Comparison of ENCODE assay signal across 25 cellular contexts in genomic region chr14:55814064-55814463, GRCh38.
DNase-seq lines count a peak whose midpoint lies in the region; ATAC-seq, FAIRE-seq and TF ChIP-seq lines count a peak whose summit lies in the region.
"Had no signal": no experiment of that assay in that cellular context is flagged by ENCODE, and none has a peak within 500 bp of the region (broad histone marks: within the 10 kb centered on the region; RNA-seq: fewer than 3 reads in every experiment).

No MANE protein-coding gene starts in this region.

- H3K4me3 Mint-ChIP-seq in activated T-cell treated with anti-CD3 and anti-CD28 coated beads, Interleukin-2, amount 50 U/mL, for 24 hours, result no peak overlapping the region
- H3K4me3 Mint-ChIP-seq: mesothelial cell of epicardium; naive thymus-derived CD4-positive, alpha-beta T cell had no signal

- ATAC-seq in PC-3 (peak; percentile 73), HG02938 (IDR thresholded peaks at IDR 0.05; ENCODE audit: unreplicated experiment) (no peak), GM21381 (IDR thresholded peaks at IDR 0.05; ENCODE audit: unreplicated experiment) (no peak), GM18858 (IDR thresholded peaks at IDR 0.05; ENCODE audit: unreplicated experiment) (no peak)
- ATAC-seq: gastrocnemius medialis had no signal

- no peaks in the 10 kb centered on the region for H3K9me3 ChIP-seq in PC-3 (ENCODE audit: low read length)
- H3K9me3 ChIP-seq: gastrocnemius medialis, thoracic aorta had no signal

- 0 out of 2 replicates have a peak overlapping the region, but pooled peaks have one; percentile 0 for H3K4me2 ChIP-seq in PC-3 (ENCODE audit: low read length)
- H3K4me2 ChIP-seq: BLaER1 had no signal

- DNase-seq in activated T-cell treated with anti-CD3 and anti-CD28 coated beads, Interleukin-2, amount 50 U/mL, for 24 hours, result no peak
- DNase-seq in activated T-cell treated with anti-CD3 and anti-CD28 coated beads for 4 hours (no peak), PC-3 (peak; percentile 59), bronchial epithelial cell (ENCODE audit: low read depth) (peak; percentile 59), iris pigment epithelial cell (ENCODE audit: low read depth) (peak; percentile 52)
- DNase-seq: activated naive CD4-positive, alpha-beta T cell treated with Interleukin-2 at 50 U/mL for 16 hours; central memory CD4-positive, alpha-beta T cell; gastrocnemius medialis; hypothalamus; naive thymus-derived CD4-positive, alpha-beta T cell; NCI-H1105; NCI-H1930; stimulated activated CD4-positive, alpha-beta T cell treated with anti-CD3 and anti-CD28 coated beads, Interleukin-4, amount 100 ng/mL, for 1 hour; stimulated activated naive CD4-positive, alpha-beta T cell; T-helper 2 cell had no signal

- H3K27ac Mint-ChIP-seq in activated T-cell treated with anti-CD3 and anti-CD28 coated beads, Interleukin-2, amount 50 U/mL, for 24 hours, result peak overlapping the region; percentile 6
- H3K27ac Mint-ChIP-seq: mesothelial cell of epicardium had no signal

- no TSS peak for BruUV-seq in PC-3 (replicated peaks; lab: Mats Ljungman, UMichigan)

- no peak for FAIRE-seq in bronchial epithelial cell (lab: Jason Lieb, UNC)
- FAIRE-seq: GM12892 had no signal

- POLR2A ChIA-PET in PC-3 (lab: Charles Lee; ENCODE audit: unreplicated experiment), result no interaction called here

- no peaks in the 10 kb centered on the region for H4K20me1 ChIP-seq in PC-3 (ENCODE audit: low read length)
- H4K20me1 ChIP-seq: BLaER1 had no signal

- intact Hi-C loops in PC-3 (cut with micrococcal nuclease), result no loop called here

- H2AFZ ChIP-seq in PC-3 (ENCODE audit: low read length), result peak overlapping the region; percentile 44; the same call in 1 of the 2 replicates

- H3K27me3 Mint-ChIP-seq in activated T-cell treated with anti-CD3 and anti-CD28 coated beads, Interleukin-2, amount 50 U/mL, for 24 hours, result peaks cover 9% of the 10 kb centered on the region

- TF ChIP-seq CTCF in PC-3 (conservative IDR thresholded peaks at IDR 0.05; ENCODE audit: low read depth, low read length) (no peak), bronchial epithelial cell (IDR thresholded peaks at IDR 0.05; ENCODE audit: insufficient read depth, low read length, severe bottlenecking) (no peak)

- H3K4me1 Mint-ChIP-seq in activated T-cell treated with anti-CD3 and anti-CD28 coated beads, Interleukin-2, amount 50 U/mL, for 24 hours (ENCODE audit: low read depth), result peaks cover 25% of the 10 kb centered on the region
- H3K4me1 Mint-ChIP-seq: mesothelial cell of epicardium had no signal

- peaks cover 4% of the 10 kb centered on the region for H3K9me3 Mint-ChIP-seq in activated T-cell treated with anti-CD3 and anti-CD28 coated beads, Interleukin-2, amount 50 U/mL, for 24 hours

- no peak overlapping the region for H3K9ac ChIP-seq in PC-3 (ENCODE audit: low read length)
- H3K9ac ChIP-seq: BLaER1 had no signal

- no peaks in the 10 kb centered on the region for H3F3A ChIP-seq in PC-3 (ENCODE audit: low read length, unreplicated experiment)

- peaks cover 4% of the 10 kb centered on the region for H3K36me3 Mint-ChIP-seq in activated T-cell treated with anti-CD3 and anti-CD28 coated beads, Interleukin-2, amount 50 U/mL, for 24 hours (ENCODE audit: low read depth)
- H3K36me3 Mint-ChIP-seq: mesothelial cell of epicardium had no signal

- peaks cover 16% of the 10 kb centered on the region for H3K4me1 ChIP-seq in PC-3 (ENCODE audit: insufficient read depth, low read length)
- H3K4me1 ChIP-seq: BLaER1, gastrocnemius medialis had no signal

- H3K27ac ChIP-seq in PC-3 (ENCODE audit: low read length), result no peak overlapping the region
- H3K27ac ChIP-seq: BLaER1, gastrocnemius medialis, thoracic aorta, VCaP had no signal

- H3K4me3 ChIP-seq in PC-3 (ENCODE audit: low read length) (no peak overlapping the region), bronchial epithelial cell (ENCODE audit: low read depth, low read length) (no peak overlapping the region)
- H3K4me3 ChIP-seq: BLaER1, gastrocnemius medialis, HAP-1, SK-N-MC, thoracic aorta had no signal

- H3K36me3 ChIP-seq in PC-3 (ENCODE audit: low read depth, low read length) (no peaks in the 10 kb centered on the region), bronchial epithelial cell (ENCODE audit: control insufficient read depth, insufficient read depth, low read length) (no peaks in the 10 kb centered on the region)
- H3K36me3 ChIP-seq: BLaER1, gastrocnemius medialis, HAP-1, thoracic aorta had no signal

- CTCF ChIA-PET in PC-3 (lab: Charles Lee), result no interaction called here

- no peaks in the 10 kb centered on the region for H3K9me2 ChIP-seq in PC-3 (replicated peaks; ENCODE audit: low read length)

- no peaks in the 10 kb centered on the region for H3K79me2 ChIP-seq in PC-3 (ENCODE audit: low read length)

- H3K27me3 ChIP-seq in PC-3 (ENCODE audit: low read length) (no peaks in the 10 kb centered on the region), bronchial epithelial cell (ENCODE audit: control insufficient read depth, insufficient read depth, low read length) (no peaks in the 10 kb centered on the region)
- H3K27me3 ChIP-seq: BLaER1, gastrocnemius medialis had no signal

Comparison
In these comparisons a context has a peak if more than half of its experiments do, and no peak if none do; other contexts are left out.
1. DNase-seq: peak in PC-3 (single experiment), bronchial epithelial cell (single experiment) and iris pigment epithelial cell (single experiment); none in activated T-cell treated with anti-CD3 and anti-CD28 coated beads, Interleukin-2, amount 50 U/mL, for 24 hours (single experiment) and activated T-cell treated with anti-CD3 and anti-CD28 coated beads for 4 hours (single experiment).